In the genomic region with DNA sequence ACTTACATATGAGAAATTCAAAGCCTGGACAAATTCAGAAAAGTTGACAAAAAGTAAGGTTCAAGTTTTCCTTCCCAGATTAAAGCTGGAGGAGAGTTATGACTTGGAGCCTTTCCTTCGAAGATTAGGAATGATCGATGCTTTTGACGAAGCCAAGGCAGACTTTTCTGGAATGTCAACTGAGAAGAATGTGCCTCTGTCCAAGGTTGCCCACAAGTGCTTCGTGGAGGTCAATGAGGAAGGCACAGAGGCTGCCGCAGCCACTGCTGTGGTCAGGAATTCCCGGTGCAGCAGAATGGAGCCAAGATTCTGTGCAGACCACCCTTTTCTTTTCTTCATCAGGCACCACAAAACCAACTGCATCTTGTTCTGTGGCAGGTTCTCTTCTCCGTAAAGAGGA, we compare ENCODE assay signal across 25 cellular contexts. TPM values are rescaled to one million over a fixed set of nuclear protein-coding genes. Genes with fewer than 3 reads are reported as not detected.
"Had no signal": no experiment of that assay in that cellular context is flagged by ENCODE, and none has a peak within 500 bp of the region (broad histone marks: within the 10 kb centered on the region; RNA-seq: fewer than 3 reads in every experiment).

No MANE protein-coding gene starts in this region.

- FAIRE-seq: RCC 7860 had no signal

- H3K4me1 ChIP-seq: SJSA1 had no signal

- H3K4me3 ChIP-seq: MG63, SJSA1, SK-N-MC had no signal

- DNase-seq: Karpas-422, KG1, MG63, NCI-H1092, NCI-H1105 treated with DMSO at 0.1 percent for 48 hours, NCI-H1417 treated with DMSO at 0.1 percent for 48 hours, NCI-H146, NCI-H1694 treated with DMSO at 0.1 percent for 48 hours, NCI-H1930, NCI-H2081, NCI-H2107, NCI-H2171, NCI-H226, NCI-H446, NCI-H510A, NCI-H524 treated with DMSO at 0.1 percent for 48 hours, NCI-H69, NCI-H774, Right ventricle myocardium superior, RPMI8226, SIG-M5 had no signal

- H3K36me3 ChIP-seq: MG63 had no signal

- H3K27me3 ChIP-seq: MG63, SJSA1 had no signal

- H3K9me3 ChIP-seq: MG63, SJSA1 had no signal

- H3K27ac ChIP-seq: SJSA1, SK-N-MC had no signal

RNA-seq across cellular contexts. Expression of a gene that starts 37.8 kb away (rescaled TPM):
- total RNA-seq: HT-29 had no signal
